Comparison of ENCODE assay signal across 34 cellular contexts in the genomic region with DNA sequence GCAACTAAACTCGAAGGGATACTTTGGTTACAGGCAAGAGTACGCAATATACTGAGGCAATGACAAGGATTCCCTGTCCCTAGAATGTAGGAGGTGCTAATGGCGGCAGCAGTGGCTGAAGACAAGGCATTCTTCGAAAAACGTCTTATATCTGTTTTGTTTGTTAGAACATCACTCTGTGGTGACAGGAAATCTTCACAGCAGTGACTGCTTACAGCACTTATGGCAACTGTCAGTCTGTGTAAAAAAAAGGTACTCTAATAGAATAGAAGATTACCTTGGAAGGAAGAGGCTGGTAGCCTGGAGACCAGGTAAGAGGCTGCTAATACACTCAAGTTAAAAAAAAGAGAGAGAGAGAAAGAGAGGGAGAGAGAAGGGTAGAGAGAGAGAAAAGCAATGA.
"Had no signal": no experiment of that assay in that cellular context is flagged by ENCODE, and none has a peak within 500 bp of the region (broad histone marks: within the 10 kb centered on the region; RNA-seq: fewer than 3 reads in every experiment).

No MANE protein-coding gene starts in this region.

- H3K27me3 ChIP-seq: MG63 had no signal

- H3K36me3 ChIP-seq: MG63 had no signal

- H3K9ac ChIP-seq: KMS-11 had no signal

- H3K4me2 ChIP-seq: KMS-11 had no signal

- DNase-seq: Karpas-422, Kasumi-1, MG63, MM.1S, MV-4-11, NCI-H1048, NCI-H1092, NCI-H1092 treated with DMSO at 0.1 percent for 48 hours, NCI-H1105, NCI-H1105 treated with DMSO at 0.1 percent for 48 hours, NCI-H1417, NCI-H1417 treated with DMSO at 0.1 percent for 48 hours, NCI-H1436, NCI-H1436 treated with DMSO at 0.1 percent for 48 hours, NCI-H146, NCI-H1694, NCI-H1694 treated with DMSO at 0.1 percent for 48 hours, NCI-H187, NCI-H187 treated with DMSO at 0.1 percent for 48 hours, NCI-H1930, NCI-H2029, NCI-H2081, NCI-H2081 treated with DMSO at 0.1 percent for 48 hours, NCI-H2107, NCI-H2171, NCI-H2171 treated with DMSO at 0.1 percent for 48 hours, NCI-H2227 treated with DMSO at 0.1 percent for 48 hours, NCI-H226, NCI-H345, NCI-H446, NCI-H446 treated with DMSO at 0.1 percent for 48 hours, NCI-H510A, NCI-H510A treated with DMSO at 0.1 percent for 48 hours had no signal

- H3K4me3 ChIP-seq: MG63 had no signal

- H3K27ac ChIP-seq: KMS-11 had no signal

- H3K9me3 ChIP-seq: MG63 had no signal
